2 cellular contexts compared by ENCODE assay signal in the genomic region with DNA sequence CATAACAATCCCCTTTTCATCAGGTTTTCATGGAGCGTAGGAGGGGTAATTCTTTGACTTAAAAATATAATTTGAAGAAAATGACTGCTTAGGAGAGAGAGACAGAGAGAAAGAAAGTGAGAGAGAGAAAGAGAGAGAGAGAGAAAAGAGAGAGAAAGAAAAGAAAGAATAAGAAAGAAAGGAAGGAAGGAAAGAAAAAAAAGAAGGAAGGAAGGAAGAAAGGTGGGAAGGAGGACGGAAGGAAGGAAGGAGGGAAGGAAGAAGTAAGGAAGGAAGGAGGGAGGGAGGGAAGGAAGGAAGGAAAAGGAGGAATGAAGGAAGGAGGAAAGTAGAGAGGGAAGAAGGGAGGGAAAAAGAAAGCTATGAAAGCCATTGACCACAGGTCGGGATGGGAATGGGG.
TF ChIP-seq lines count a peak whose summit lies in the region.

No MANE protein-coding gene starts in this region.

TF ChIP-seq in HepG2, 621 proteins besides CTCF, POLR2A, EP300 and RAD21:
- TF ChIP-seq HNRNPK (IDR thresholded peaks at IDR 0.05; ENCODE audit: low read depth, low read length, poor library complexity, severe bottlenecking) = peak; percentile 23
- no peak for TF ChIP-seq NR1H2 (CRISPR knock-in tag; IDR thresholded peaks at IDR 0.05; ENCODE audit: borderline replicate concordance, low read depth)

TF ChIP-seq in K562, 482 proteins besides CTCF, POLR2A, EP300 and RAD21 (continues in another document):
- TF ChIP-seq, protein P1, sequence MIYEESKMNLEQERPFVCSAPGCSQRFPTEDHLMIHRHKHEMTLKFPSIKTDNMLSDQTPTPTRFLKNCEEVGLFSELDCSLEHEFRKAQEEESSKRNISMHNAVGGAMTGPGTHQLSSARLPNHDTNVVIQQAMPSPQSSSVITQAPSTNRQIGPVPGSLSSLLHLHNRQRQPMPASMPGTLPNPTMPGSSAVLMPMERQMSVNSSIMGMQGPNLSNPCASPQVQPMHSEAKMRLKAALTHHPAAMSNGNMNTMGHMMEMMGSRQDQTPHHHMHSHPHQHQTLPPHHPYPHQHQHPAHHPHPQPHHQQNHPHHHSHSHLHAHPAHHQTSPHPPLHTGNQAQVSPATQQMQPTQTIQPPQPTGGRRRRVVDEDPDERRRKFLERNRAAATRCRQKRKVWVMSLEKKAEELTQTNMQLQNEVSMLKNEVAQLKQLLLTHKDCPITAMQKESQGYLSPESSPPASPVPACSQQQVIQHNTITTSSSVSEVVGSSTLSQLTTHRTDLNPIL (CRISPR knock-in tag; IDR thresholded peaks at IDR 0.05) = no peak
- 0 out of 2 replicates have a peak, but pooled peaks have one; percentile 17 for TF ChIP-seq MCM3 (IDR thresholded peaks at IDR 0.05)
- TF ChIP-seq DIDO1 (tag; IDR thresholded peaks at IDR 0.05; ENCODE audit: low read depth) = no peak
- no peak for TF ChIP-seq NR4A1 (CRISPR knock-in tag; IDR thresholded peaks at IDR 0.05)
- TF ChIP-seq NR4A1 (tag; IDR thresholded peaks at IDR 0.05) = no peak
- TF ChIP-seq, protein P2, sequence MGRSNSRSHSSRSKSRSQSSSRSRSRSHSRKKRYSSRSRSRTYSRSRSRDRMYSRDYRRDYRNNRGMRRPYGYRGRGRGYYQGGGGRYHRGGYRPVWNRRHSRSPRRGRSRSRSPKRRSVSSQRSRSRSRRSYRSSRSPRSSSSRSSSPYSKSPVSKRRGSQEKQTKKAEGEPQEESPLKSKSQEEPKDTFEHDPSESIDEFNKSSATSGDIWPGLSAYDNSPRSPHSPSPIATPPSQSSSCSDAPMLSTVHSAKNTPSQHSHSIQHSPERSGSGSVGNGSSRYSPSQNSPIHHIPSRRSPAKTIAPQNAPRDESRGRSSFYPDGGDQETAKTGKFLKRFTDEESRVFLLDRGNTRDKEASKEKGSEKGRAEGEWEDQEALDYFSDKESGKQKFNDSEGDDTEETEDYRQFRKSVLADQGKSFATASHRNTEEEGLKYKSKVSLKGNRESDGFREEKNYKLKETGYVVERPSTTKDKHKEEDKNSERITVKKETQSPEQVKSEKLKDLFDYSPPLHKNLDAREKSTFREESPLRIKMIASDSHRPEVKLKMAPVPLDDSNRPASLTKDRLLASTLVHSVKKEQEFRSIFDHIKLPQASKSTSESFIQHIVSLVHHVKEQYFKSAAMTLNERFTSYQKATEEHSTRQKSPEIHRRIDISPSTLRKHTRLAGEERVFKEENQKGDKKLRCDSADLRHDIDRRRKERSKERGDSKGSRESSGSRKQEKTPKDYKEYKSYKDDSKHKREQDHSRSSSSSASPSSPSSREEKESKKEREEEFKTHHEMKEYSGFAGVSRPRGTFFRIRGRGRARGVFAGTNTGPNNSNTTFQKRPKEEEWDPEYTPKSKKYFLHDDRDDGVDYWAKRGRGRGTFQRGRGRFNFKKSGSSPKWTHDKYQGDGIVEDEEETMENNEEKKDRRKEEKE (IDR thresholded peaks at IDR 0.05; ENCODE audit: borderline replicate concordance in 1 of 2, control insufficient read depth in 1 of 2, low read depth in 2 of 2, low read length in 1 of 2) = 0 out of 4 replicates have a peak, but pooled peaks of 1 of the 2 experiments have one; percentile 14
- no peak for TF ChIP-seq GTF2F1 (IDR thresholded peaks at IDR 0.05; ENCODE audit: low read depth, low read length)
- no peak for TF ChIP-seq NR2C2 (CRISPR knock-in tag; IDR thresholded peaks at IDR 0.05)
- TF ChIP-seq NR2C2 (tag; IDR thresholded peaks at IDR 0.05) = no peak
- TF ChIP-seq STAG1 (CRISPR knock-in tag; IDR thresholded peaks at IDR 0.05; ENCODE audit: borderline replicate concordance) = no peak
- TF ChIP-seq ARHGAP35 (IDR thresholded peaks at IDR 0.05; ENCODE audit: partially characterized antibody) = peak; percentile 7
- TF ChIP-seq PPARD (CRISPR knock-in tag; IDR thresholded peaks at IDR 0.05) = no peak
- TF ChIP-seq TEAD1 (CRISPR knock-in tag; IDR thresholded peaks at IDR 0.05) = no peak
- TF ChIP-seq, protein P3, sequence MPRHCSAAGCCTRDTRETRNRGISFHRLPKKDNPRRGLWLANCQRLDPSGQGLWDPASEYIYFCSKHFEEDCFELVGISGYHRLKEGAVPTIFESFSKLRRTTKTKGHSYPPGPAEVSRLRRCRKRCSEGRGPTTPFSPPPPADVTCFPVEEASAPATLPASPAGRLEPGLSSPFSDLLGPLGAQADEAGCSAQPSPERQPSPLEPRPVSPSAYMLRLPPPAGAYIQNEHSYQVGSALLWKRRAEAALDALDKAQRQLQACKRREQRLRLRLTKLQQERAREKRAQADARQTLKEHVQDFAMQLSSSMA (CRISPR knock-in tag; IDR thresholded peaks at IDR 0.05) = no peak
- TF ChIP-seq TCF7 (IDR thresholded peaks at IDR 0.05; ENCODE audit: borderline replicate concordance) = no peak
- TF ChIP-seq EP400 (IDR thresholded peaks at IDR 0.05) = peak; percentile 21; the same call in 1 of the 2 replicates
- TF ChIP-seq, protein P4, sequence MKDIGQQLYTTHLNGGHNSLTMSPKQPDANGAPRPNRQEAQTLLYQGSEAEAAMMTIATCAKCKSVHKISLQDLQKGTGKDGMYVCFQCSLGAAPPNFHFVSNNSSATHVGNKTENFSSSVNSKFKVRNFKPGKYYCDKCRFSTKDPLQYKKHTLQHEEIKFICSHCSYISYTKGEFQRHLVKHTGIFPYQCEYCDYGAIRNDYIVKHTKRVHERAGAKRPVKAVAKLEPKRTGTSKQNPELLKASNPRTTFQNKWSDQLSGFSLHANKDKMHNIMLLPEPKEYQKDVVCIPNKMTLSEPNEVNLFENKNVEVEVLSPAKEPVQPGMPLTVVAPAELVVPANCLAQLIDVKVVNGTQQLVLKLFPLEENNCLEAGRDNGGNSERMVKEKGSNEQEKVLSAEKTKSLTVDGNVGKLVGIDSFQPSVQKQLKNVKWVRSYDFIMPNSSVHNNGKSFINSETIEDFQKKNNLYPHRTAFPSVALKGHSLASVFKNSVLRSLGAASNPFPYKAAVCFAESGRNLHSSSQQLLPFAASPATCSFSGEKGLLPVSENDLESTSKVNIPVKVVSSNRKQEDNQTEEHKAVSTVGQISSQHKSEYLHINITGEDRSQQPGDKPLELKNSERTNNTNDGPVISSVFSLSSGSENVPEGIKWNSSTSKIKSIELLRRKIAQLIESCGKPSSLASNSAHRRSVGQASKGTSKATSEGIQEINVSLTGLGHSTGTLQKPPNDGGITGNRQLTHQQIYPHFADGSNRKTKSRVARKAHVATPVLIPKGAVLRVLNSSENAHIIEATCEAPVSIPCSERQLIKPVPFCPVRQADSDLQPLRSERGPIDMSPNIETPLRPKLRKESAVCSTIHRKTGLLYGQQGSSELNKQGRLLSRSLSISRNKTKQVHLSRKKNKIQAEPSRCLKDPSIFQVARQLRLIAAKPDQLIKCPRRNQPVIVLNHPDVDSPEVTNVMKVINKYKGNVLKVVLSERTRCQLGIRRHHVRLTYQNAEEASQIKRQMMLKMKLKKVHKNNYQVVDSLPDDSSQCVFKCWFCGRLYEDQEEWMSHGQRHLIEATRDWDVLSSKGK (CRISPR knock-in tag; IDR thresholded peaks at IDR 0.05) = no peak
- peak in 1 of 2 experiments; percentile 39 for TF ChIP-seq NCOA2 (IDR thresholded peaks at IDR 0.05; ENCODE audit: partially characterized antibody in 2 of 2)
- no peak for TF ChIP-seq KAT7 (CRISPR knock-in tag; IDR thresholded peaks at IDR 0.05; ENCODE audit: borderline replicate concordance)
- TF ChIP-seq, protein P5, sequence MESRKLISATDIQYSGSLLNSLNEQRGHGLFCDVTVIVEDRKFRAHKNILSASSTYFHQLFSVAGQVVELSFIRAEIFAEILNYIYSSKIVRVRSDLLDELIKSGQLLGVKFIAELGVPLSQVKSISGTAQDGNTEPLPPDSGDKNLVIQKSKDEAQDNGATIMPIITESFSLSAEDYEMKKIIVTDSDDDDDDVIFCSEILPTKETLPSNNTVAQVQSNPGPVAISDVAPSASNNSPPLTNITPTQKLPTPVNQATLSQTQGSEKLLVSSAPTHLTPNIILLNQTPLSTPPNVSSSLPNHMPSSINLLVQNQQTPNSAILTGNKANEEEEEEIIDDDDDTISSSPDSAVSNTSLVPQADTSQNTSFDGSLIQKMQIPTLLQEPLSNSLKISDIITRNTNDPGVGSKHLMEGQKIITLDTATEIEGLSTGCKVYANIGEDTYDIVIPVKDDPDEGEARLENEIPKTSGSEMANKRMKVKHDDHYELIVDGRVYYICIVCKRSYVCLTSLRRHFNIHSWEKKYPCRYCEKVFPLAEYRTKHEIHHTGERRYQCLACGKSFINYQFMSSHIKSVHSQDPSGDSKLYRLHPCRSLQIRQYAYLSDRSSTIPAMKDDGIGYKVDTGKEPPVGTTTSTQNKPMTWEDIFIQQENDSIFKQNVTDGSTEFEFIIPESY (CRISPR knock-in tag; IDR thresholded peaks at IDR 0.05) = no peak
- no peak for TF ChIP-seq MYNN (IDR thresholded peaks at IDR 0.05)
- TF ChIP-seq MYNN (CRISPR knock-in tag; IDR thresholded peaks at IDR 0.05) = no peak
- TF ChIP-seq PCBP1 (IDR thresholded peaks at IDR 0.05; ENCODE audit: low read depth, low read length, poor library complexity, severe bottlenecking) = peak; percentile 33
- TF ChIP-seq FUS (optimal IDR thresholded peaks at IDR 0.05; ENCODE audit: low read depth, low read length) = no peak
- 0 out of 2 replicates have a peak, but pooled peaks have one; percentile 11 for TF ChIP-seq BCOR (IDR thresholded peaks at IDR 0.05)
- TF ChIP-seq RAD51 (IDR thresholded peaks at IDR 0.05; ENCODE audit: borderline replicate concordance, low read depth) = no peak
- no peak for TF ChIP-seq GATA2 (CRISPR knock-in tag; IDR thresholded peaks at IDR 0.05)
- no peak for TF ChIP-seq EHMT2 (IDR thresholded peaks at IDR 0.05)
- TF ChIP-seq KDM1A (IDR thresholded peaks at IDR 0.05) = no peak
- TF ChIP-seq, protein P6, sequence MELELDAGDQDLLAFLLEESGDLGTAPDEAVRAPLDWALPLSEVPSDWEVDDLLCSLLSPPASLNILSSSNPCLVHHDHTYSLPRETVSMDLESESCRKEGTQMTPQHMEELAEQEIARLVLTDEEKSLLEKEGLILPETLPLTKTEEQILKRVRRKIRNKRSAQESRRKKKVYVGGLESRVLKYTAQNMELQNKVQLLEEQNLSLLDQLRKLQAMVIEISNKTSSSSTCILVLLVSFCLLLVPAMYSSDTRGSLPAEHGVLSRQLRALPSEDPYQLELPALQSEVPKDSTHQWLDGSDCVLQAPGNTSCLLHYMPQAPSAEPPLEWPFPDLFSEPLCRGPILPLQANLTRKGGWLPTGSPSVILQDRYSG (tag; conservative IDR thresholded peaks at IDR 0.05; ENCODE audit: low read depth) = no peak
- 0 out of 2 replicates have a peak, but pooled peaks have one; percentile 24 for TF ChIP-seq KHSRP (IDR thresholded peaks at IDR 0.05)
- TF ChIP-seq, protein P7, sequence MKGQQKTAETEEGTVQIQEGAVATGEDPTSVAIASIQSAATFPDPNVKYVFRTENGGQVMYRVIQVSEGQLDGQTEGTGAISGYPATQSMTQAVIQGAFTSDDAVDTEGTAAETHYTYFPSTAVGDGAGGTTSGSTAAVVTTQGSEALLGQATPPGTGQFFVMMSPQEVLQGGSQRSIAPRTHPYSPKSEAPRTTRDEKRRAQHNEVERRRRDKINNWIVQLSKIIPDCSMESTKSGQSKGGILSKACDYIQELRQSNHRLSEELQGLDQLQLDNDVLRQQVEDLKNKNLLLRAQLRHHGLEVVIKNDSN (CRISPR knock-in tag; IDR thresholded peaks at IDR 0.05) = no peak
- TF ChIP-seq EZH2 (IDR thresholded peaks at IDR 0.05; ENCODE audit: borderline replicate concordance, low read depth, low read length) = no peak
- TF ChIP-seq, protein P8, sequence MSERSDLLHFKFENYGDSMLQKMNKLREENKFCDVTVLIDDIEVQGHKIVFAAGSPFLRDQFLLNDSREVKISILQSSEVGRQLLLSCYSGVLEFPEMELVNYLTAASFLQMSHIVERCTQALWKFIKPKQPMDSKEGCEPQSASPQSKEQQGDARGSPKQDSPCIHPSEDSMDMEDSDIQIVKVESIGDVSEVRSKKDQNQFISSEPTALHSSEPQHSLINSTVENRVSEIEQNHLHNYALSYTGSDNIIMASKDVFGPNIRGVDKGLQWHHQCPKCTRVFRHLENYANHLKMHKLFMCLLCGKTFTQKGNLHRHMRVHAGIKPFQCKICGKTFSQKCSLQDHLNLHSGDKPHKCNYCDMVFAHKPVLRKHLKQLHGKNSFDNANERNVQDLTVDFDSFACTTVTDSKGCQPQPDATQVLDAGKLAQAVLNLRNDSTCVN (CRISPR knock-in tag; IDR thresholded peaks at IDR 0.05) = peak; percentile 65; the same call in 1 of the 2 replicates
- TF ChIP-seq ZNF316 (IDR thresholded peaks at IDR 0.05) = no peak
- TF ChIP-seq, protein P9, sequence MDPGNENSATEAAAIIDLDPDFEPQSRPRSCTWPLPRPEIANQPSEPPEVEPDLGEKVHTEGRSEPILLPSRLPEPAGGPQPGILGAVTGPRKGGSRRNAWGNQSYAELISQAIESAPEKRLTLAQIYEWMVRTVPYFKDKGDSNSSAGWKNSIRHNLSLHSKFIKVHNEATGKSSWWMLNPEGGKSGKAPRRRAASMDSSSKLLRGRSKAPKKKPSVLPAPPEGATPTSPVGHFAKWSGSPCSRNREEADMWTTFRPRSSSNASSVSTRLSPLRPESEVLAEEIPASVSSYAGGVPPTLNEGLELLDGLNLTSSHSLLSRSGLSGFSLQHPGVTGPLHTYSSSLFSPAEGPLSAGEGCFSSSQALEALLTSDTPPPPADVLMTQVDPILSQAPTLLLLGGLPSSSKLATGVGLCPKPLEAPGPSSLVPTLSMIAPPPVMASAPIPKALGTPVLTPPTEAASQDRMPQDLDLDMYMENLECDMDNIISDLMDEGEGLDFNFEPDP (CRISPR knock-in tag; IDR thresholded peaks at IDR 0.05) = no peak
- TF ChIP-seq FIP1L1 (IDR thresholded peaks at IDR 0.05; ENCODE audit: low read depth, low read length, poor library complexity, severe bottlenecking) = no peak
- TF ChIP-seq CHCHD3 (CRISPR knock-in tag; IDR thresholded peaks at IDR 0.05) = no peak
- no peak for TF ChIP-seq ZNF140 (CRISPR knock-in tag; IDR thresholded peaks at IDR 0.05)
- peak; percentile 78 for TF ChIP-seq PCBP2 (IDR thresholded peaks at IDR 0.05; ENCODE audit: low read depth, low read length, poor library complexity, severe bottlenecking)
- no peak for TF ChIP-seq TBL1XR1 (IDR thresholded peaks at IDR 0.05; ENCODE audit: low read length in 2 of 2)
- TF ChIP-seq HNRNPL (IDR thresholded peaks at IDR 0.05; ENCODE audit: low read depth, low read length) = no peak
- TF ChIP-seq, protein P10, sequence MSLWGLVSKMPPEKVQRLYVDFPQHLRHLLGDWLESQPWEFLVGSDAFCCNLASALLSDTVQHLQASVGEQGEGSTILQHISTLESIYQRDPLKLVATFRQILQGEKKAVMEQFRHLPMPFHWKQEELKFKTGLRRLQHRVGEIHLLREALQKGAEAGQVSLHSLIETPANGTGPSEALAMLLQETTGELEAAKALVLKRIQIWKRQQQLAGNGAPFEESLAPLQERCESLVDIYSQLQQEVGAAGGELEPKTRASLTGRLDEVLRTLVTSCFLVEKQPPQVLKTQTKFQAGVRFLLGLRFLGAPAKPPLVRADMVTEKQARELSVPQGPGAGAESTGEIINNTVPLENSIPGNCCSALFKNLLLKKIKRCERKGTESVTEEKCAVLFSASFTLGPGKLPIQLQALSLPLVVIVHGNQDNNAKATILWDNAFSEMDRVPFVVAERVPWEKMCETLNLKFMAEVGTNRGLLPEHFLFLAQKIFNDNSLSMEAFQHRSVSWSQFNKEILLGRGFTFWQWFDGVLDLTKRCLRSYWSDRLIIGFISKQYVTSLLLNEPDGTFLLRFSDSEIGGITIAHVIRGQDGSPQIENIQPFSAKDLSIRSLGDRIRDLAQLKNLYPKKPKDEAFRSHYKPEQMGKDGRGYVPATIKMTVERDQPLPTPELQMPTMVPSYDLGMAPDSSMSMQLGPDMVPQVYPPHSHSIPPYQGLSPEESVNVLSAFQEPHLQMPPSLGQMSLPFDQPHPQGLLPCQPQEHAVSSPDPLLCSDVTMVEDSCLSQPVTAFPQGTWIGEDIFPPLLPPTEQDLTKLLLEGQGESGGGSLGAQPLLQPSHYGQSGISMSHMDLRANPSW (CRISPR knock-in tag; IDR thresholded peaks at IDR 0.05) = no peak
- peak; percentile 73 for TF ChIP-seq OTX1 (CRISPR knock-in tag; IDR thresholded peaks at IDR 0.05)
- no peak for TF ChIP-seq KLF16 (IDR thresholded peaks at IDR 0.05)
- TF ChIP-seq PTBP1 (IDR thresholded peaks at IDR 0.05; ENCODE audit: low read depth, low read length) = no peak
- TF ChIP-seq RFX7 (CRISPR knock-in tag; IDR thresholded peaks at IDR 0.05) = no peak
- TF ChIP-seq MCM5 (IDR thresholded peaks at IDR 0.05; ENCODE audit: low read depth) = no peak
